In the genomic region with DNA sequence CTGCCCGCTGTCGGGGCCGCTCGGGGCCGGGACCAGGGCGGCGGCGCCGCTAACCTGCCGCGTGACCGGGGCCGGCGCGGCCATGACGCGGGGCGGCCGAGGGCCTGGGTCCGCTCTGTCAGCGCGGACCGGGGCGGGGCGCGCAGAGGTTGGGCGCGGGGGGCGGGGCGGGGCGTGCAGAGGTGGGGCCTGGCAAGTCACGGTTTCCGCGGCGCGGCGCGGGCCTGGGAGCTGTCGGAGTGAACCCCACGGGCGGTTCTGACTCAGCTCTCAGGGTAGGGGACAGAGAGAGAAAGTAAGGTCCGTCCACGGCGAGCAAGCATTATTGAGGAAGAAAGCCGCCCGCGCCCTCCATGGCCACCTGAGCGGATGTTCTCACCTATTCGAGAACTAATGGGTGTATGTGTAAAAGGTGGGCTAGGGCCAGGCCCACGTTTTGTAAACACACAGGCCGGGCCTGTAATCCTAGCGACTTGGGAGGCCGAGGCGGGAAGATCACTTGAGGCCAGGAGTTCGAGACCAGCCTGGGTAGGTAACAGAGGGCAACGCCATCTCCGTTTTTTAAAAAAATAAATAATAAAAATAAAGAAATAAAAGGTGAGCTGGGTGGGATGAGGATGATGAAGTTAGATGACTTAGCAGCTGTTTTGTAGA, we compare ENCODE assay signal across 8 cellular contexts. TPM values are rescaled to one million over a fixed set of nuclear protein-coding genes. Genes with fewer than 3 reads are reported as not detected.
DNase-seq lines count a peak whose midpoint lies in the region; ATAC-seq, FAIRE-seq and TF ChIP-seq lines count a peak whose summit lies in the region.

PRXL2C (minus strand) TSS at position 120 of the 654 bp plus-strand sequence; CDS start at position 84, 36 bp downstream.

- H3K4me3 Mint-ChIP-seq in astrocyte (ENCODE audit: unreplicated experiment): peak within 1 kb of the TSS; percentile 91

- no peaks in the 10 kb centered on the region for H3K9me3 Mint-ChIP-seq in astrocyte (ENCODE audit: unreplicated experiment)

- H3K27me3 ChIP-seq in KMS-11 (ENCODE audit: insufficient read depth, low read depth) (no peaks in the 10 kb centered on the region), astrocyte (ENCODE audit: insufficient read depth, low read length) (no peaks in the 10 kb centered on the region), aorta (ENCODE audit: control insufficient read depth in 1 of 2, insufficient read depth in 2 of 2, low read length in 1 of 2) (no peaks in the 10 kb centered on the region)

- H3K4me2 ChIP-seq in KMS-11: peak within 1 kb of the TSS; percentile 91
- peak within 1 kb of the TSS; percentile 93 for H3K4me2 ChIP-seq in astrocyte (ENCODE audit: low read length)

- ATAC-seq in GM21447 (IDR thresholded peaks at IDR 0.05; ENCODE audit: unreplicated experiment) (peak; percentile 65), aorta (ENCODE audit: low FRiP score) (peak; percentile 90)

- peak; percentile 53 for DNase-seq in COR-L47 (lab: John Stamatoyannopoulos, UW)
- DNase-seq in T1000 (lab: John Stamatoyannopoulos, UW): peak; percentile 62
- peak; percentile 51 for DNase-seq in astrocyte (ENCODE audit: low read depth)
- peak; percentile 69 for DNase-seq in hepatic stellate cell (ENCODE audit: low spot score)
- DNase-seq in retinal pigment epithelial cell (ENCODE audit: low read depth): no peak
- peak; percentile 91 to 98 for DNase-seq in aorta

- peak within 1 kb of the TSS; percentile 70 for H3K27ac ChIP-seq in KMS-11
- H3K27ac ChIP-seq in astrocyte (ENCODE audit: low read depth, low read length): peak within 1 kb of the TSS; percentile 85
- H3K27ac ChIP-seq in aorta (ENCODE audit: low read depth in 1 of 2, low read length in 2 of 2): peak within 1 kb of the TSS; percentile 93 to 99

- WGBS in aorta, 2 donors: 2 to 3% methylated on average over 52 to 57 of the region's 57 CpGs

- H4K20me1 ChIP-seq in KMS-11 (ENCODE audit: insufficient read depth) (no peaks in the 10 kb centered on the region), astrocyte (ENCODE audit: insufficient read depth, low read length) (no peaks in the 10 kb centered on the region)

- no peaks in the 10 kb centered on the region for H3K27me3 Mint-ChIP-seq in astrocyte (ENCODE audit: low read depth, unreplicated experiment)

- peaks cover 3% of the 10 kb centered on the region for H3K36me3 Mint-ChIP-seq in astrocyte (ENCODE audit: low read depth, unreplicated experiment)

- FAIRE-seq in astrocyte (lab: Jason Lieb, UNC): no peak

- H2AFZ ChIP-seq in KMS-11 (ENCODE audit: low read depth) (peak within 1 kb of the TSS; percentile 95), astrocyte (ENCODE audit: low read depth, low read length) (peak within 1 kb of the TSS; percentile 93)

- peaks cover 2% of the 10 kb centered on the region for H3K4me1 Mint-ChIP-seq in astrocyte (ENCODE audit: low read depth, unreplicated experiment)

- peaks cover 17% of the 10 kb centered on the region for H3K4me1 ChIP-seq in KMS-11 (ENCODE audit: low read depth, poor library complexity, severe bottlenecking)
- no peaks in the 10 kb centered on the region for H3K4me1 ChIP-seq in astrocyte (ENCODE audit: insufficient read depth, low read length)
- no peaks in the 10 kb centered on the region for H3K4me1 ChIP-seq in aorta (ENCODE audit: control insufficient read depth in 1 of 2, insufficient read depth in 2 of 2, low read length in 2 of 2)

- intact Hi-C loops in aorta (cut with DNase I): loop anchor here (1.0 to 10.0 kb wide), 7 partner anchors 51 to 238 kb away; partner anchors contain the start of gene ZNF367 (in 1 of the 2)

- no peak within 1 kb of the TSS for H3K4me3 ChIP-seq in KMS-11 (IDR thresholded peaks at IDR 0.05; ENCODE audit: insufficient read depth, low read depth, low read length)
- peak within 1 kb of the TSS; percentile 73 for H3K4me3 ChIP-seq in astrocyte (ENCODE audit: insufficient read depth, low read depth, low read length)
- H3K4me3 ChIP-seq in retinal pigment epithelial cell (ENCODE audit: low read length): peak within 1 kb of the TSS; percentile 71
- peak within 1 kb of the TSS; percentile 65 to 71 for H3K4me3 ChIP-seq in aorta (ENCODE audit: low read length in 2 of 2)

- no peaks in the 10 kb centered on the region for H3K9me3 ChIP-seq in astrocyte (ENCODE audit: insufficient read depth, low read depth, low read length)
- no peaks in the 10 kb centered on the region for H3K9me3 ChIP-seq in aorta (ENCODE audit: control insufficient read depth, low read length)

- TF ChIP-seq CTCF in KMS-11 (conservative IDR thresholded peaks at IDR 0.05; ENCODE audit: low read depth, low read length) (no peak), astrocyte (IDR thresholded peaks at IDR 0.05; ENCODE audit: insufficient read depth, low read depth, low read length) (no peak), retinal pigment epithelial cell (conservative IDR thresholded peaks at IDR 0.05; ENCODE audit: low read depth, low read length) (no peak)

- peak within 1 kb of the TSS; percentile 96 for H3K27ac Mint-ChIP-seq in astrocyte (ENCODE audit: unreplicated experiment)

- H3K79me2 ChIP-seq in KMS-11 (ENCODE audit: insufficient read depth, low read depth): no peaks in the 10 kb centered on the region
- no peaks in the 10 kb centered on the region for H3K79me2 ChIP-seq in astrocyte (ENCODE audit: insufficient read depth, low read length)

- no peaks in the 10 kb centered on the region for H3K36me3 ChIP-seq in KMS-11 (ENCODE audit: insufficient read depth)
- peaks cover 7% of the 10 kb centered on the region for H3K36me3 ChIP-seq in astrocyte (ENCODE audit: insufficient read depth, low read length)
- no peaks in the 10 kb centered on the region for H3K36me3 ChIP-seq in aorta (ENCODE audit: control insufficient read depth in 1 of 2, insufficient read depth in 2 of 2, low read length in 1 of 2)

- H3K9ac ChIP-seq in KMS-11 (peak within 1 kb of the TSS; percentile 74), astrocyte (ENCODE audit: low read length) (peak within 1 kb of the TSS; percentile 91)

RNA-seq across cellular contexts. Expression of gene PRXL2C, which starts in this region (rescaled TPM):
- 12.2 and 12.6 TPM in 2 replicates for total RNA-seq in astrocyte
- 10 to 100 TPM; 21.0 to 23.6 TPM for total RNA-seq in aorta
- polyA plus RNA-seq in aorta: 10 to 100 TPM; 10.6 to 16.2 TPM
